ENCODE assay signal across 9 cellular contexts in the genomic region with DNA sequence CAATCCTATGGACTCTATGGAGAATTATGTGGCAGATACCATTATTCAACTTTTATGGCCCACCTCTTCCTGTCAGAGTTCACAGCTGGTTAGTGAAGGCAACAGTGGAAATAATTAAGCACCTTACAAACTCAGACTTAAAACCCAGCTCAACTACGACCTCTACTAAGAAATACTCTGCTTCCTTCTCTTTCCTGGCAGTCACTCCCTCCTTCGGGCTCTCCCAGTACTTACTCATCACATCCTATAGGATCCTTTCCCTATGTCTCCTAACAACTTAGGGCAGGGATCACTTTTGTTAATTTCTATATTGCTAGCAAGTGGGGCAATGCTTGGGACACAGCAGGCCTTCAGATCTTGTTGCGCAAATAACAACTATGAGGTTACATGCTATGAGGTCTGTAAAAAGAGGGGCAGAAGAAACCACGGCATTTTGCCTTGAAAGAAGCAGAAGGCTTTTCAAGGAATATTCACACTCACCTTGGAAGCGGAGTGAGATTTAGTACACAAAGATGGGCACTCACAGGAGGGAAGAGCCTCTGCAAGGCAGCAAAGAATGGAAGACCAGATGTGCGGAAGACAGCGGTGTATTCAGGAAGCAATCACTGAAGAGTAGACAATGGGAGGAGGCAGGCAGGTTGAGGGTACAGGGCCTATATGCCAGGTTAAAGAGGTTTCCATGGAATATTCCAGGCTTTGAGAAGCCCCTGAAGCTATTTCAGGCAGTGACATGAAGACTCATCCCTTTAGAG. TPM values are rescaled to one million over a fixed set of nuclear protein-coding genes. Genes with fewer than 3 reads are reported as not detected.
DNase-seq lines count a peak whose midpoint lies in the region; ATAC-seq and TF ChIP-seq lines count a peak whose summit lies in the region.
"Had no signal": no experiment of that assay in that cellular context is flagged by ENCODE, and none has a peak within 500 bp of the region (broad histone marks: within the 10 kb centered on the region; RNA-seq: fewer than 3 reads in every experiment).

No MANE protein-coding gene starts in this region.

- CTCF ChIA-PET in CD8-positive, alpha-beta T cell (lab: Charles Lee): no interaction called here

- H3K4me3 ChIP-seq in CD8-positive, alpha-beta T cell (ENCODE audit: low read depth, low read length): no peak overlapping the region
- H3K4me3 ChIP-seq in HUES48 (ENCODE audit: low read depth, low read length) (peak overlapping the region; percentile 17; the same call in 1 of the 2 replicates), mucosa of stomach (ENCODE audit: low read length) (peak overlapping the region; percentile 60)

- H3K27me3 ChIP-seq in CD8-positive, alpha-beta T cell (ENCODE audit: insufficient read depth, low read length): no peaks in the 10 kb centered on the region
- H3K27me3 ChIP-seq in HUES48 (ENCODE audit: control insufficient read depth, insufficient read depth, low read length) (no peaks in the 10 kb centered on the region), mucosa of stomach (ENCODE audit: control insufficient read depth, insufficient read depth, low read length) (no peaks in the 10 kb centered on the region)

- H3K27ac ChIP-seq in CD8-positive, alpha-beta T cell (ENCODE audit: low read depth, low read length): no peak overlapping the region
- H3K27ac ChIP-seq in HUES48 (ENCODE audit: low read depth, low read length): no peak overlapping the region

- no peak for ATAC-seq in CD8-positive, alpha-beta T cell
- no peak for ATAC-seq in activated naive CD4-positive, alpha-beta T cell treated with anti-CD3 and anti-CD28 coated beads, Interleukin-2, amount 50 U/mL, for 72 hours

- peak overlapping the region; percentile 94 for H3K27ac Mint-ChIP-seq in CD8-positive, alpha-beta T cell
- H3K27ac Mint-ChIP-seq in activated naive CD4-positive, alpha-beta T cell treated with anti-CD3 and anti-CD28 coated beads, Interleukin-2, amount 50 U/mL, for 72 hours: peak overlapping the region; percentile 71 to 89

- no peaks in the 10 kb centered on the region for H3K9me3 Mint-ChIP-seq in CD8-positive, alpha-beta T cell
- no peaks in the 10 kb centered on the region for H3K9me3 Mint-ChIP-seq in activated naive CD4-positive, alpha-beta T cell treated with anti-CD3 and anti-CD28 coated beads, Interleukin-2, amount 50 U/mL, for 72 hours

- TF ChIP-seq CTCF in CD8-positive, alpha-beta T cell (IDR thresholded peaks at IDR 0.05): no peak

- H3K36me3 ChIP-seq in CD8-positive, alpha-beta T cell (ENCODE audit: insufficient read depth, low read length): no peaks in the 10 kb centered on the region
- H3K36me3 ChIP-seq in HUES48 (ENCODE audit: control insufficient read depth, insufficient read depth, low read length): no peaks in the 10 kb centered on the region
- no peaks in the 10 kb centered on the region for H3K36me3 ChIP-seq in mucosa of stomach (ENCODE audit: control insufficient read depth, insufficient read depth, low read length)

- H3K9ac ChIP-seq in HUES48 (ENCODE audit: low read depth, low read length) (no peak overlapping the region), mucosa of stomach (ENCODE audit: low read length) (peak overlapping the region; percentile 97)

- peaks cover 40% of the 10 kb centered on the region for H3K4me1 Mint-ChIP-seq in CD8-positive, alpha-beta T cell (ENCODE audit: low read depth)

- H3K4me3 Mint-ChIP-seq in CD8-positive, alpha-beta T cell: peak overlapping the region; percentile 83

- intact Hi-C loops in CD8-positive, alpha-beta T cell (cut with DNase I, micrococcal nuclease): loop anchor here (5.0 to 10.0 kb wide), 5 partner anchors 53 to 1550 kb away; a partner anchor contains a TSS

- peaks cover 54% of the 10 kb centered on the region for H3K4me1 ChIP-seq in CD8-positive, alpha-beta T cell (ENCODE audit: insufficient read depth, low read length)
- H3K4me1 ChIP-seq in HUES48 (ENCODE audit: control insufficient read depth, insufficient read depth, low read length) (peaks cover 53% of the 10 kb centered on the region), mucosa of stomach (ENCODE audit: control insufficient read depth, insufficient read depth, low read length) (peaks cover 50% of the 10 kb centered on the region)

- no peaks in the 10 kb centered on the region for H3K9me3 ChIP-seq in CD8-positive, alpha-beta T cell (ENCODE audit: low read length)
- no peaks in the 10 kb centered on the region for H3K9me3 ChIP-seq in HUES48 (ENCODE audit: control insufficient read depth, insufficient read depth, low read length)
- H3K9me3 ChIP-seq in mucosa of stomach (ENCODE audit: control insufficient read depth, low read length): no peaks in the 10 kb centered on the region

- POLR2A ChIA-PET in CD8-positive, alpha-beta T cell (lab: Charles Lee): no interaction called here

- H3K36me3 Mint-ChIP-seq in CD8-positive, alpha-beta T cell: no peaks in the 10 kb centered on the region
- H3K36me3 Mint-ChIP-seq in activated naive CD4-positive, alpha-beta T cell treated with anti-CD3 and anti-CD28 coated beads, Interleukin-2, amount 50 U/mL, for 72 hours: peaks cover 9 to 19% of the 10 kb centered on the region in 2 donors

- no peaks in the 10 kb centered on the region for H3K27me3 Mint-ChIP-seq in CD8-positive, alpha-beta T cell (ENCODE audit: low read depth)

- no peak for DNase-seq in CD8-positive, alpha-beta T cell
- no peak for DNase-seq in activated naive CD4-positive, alpha-beta T cell treated with anti-CD3 and anti-CD28 coated beads, Interleukin-2, amount 50 U/mL, for 72 hours (ENCODE audit: low spot score in 2 of 2)
- DNase-seq in SK-N-DZ (ENCODE audit: low spot score): no peak
- DNase-seq in NCI-H510A (lab: John Stamatoyannopoulos, UW): no peak
- no peak for DNase-seq in DMS114 treated with DMSO at 0.1 percent for 48 hours (lab: John Stamatoyannopoulos, UW; ENCODE audit: unreplicated experiment)
- DNase-seq in NCI-H2107 treated with DMSO at 0.1 percent for 48 hours (lab: John Stamatoyannopoulos, UW; ENCODE audit: unreplicated experiment): no peak
- DNase-seq: trophoblast cell had no signal

RNA-seq across cellular contexts. Expression of a gene that starts 2.1 kb away (rescaled TPM):
- total RNA-seq in CD8-positive, alpha-beta T cell: 1 to 10 TPM; 7.5 to 9.6 TPM
- 10 to 100 TPM; 21.8 to 43.1 TPM for total RNA-seq in activated naive CD4-positive, alpha-beta T cell treated with anti-CD3 and anti-CD28 coated beads, Interleukin-2, amount 50 U/mL, for 72 hours
- polyA plus RNA-seq in SK-N-DZ (2014; cell fraction: cytosol; rRNA removed): 29.2 and 29.5 TPM in 2 replicates
- polyA plus RNA-seq in SK-N-DZ (2014; cell fraction: nucleus; rRNA removed): 13.6 and 14.8 TPM in 2 replicates
